In genomic region chr5:167951121-167951520, GRCh38 we compare ENCODE assay signal across 1 cellular context.
TF ChIP-seq lines count a peak whose summit lies in the region.

No MANE protein-coding gene starts in this region.

TF ChIP-seq in GM12878, 131 proteins besides CTCF, POLR2A, EP300 and RAD21 (continued from another document):
- TF ChIP-seq, protein P1, sequence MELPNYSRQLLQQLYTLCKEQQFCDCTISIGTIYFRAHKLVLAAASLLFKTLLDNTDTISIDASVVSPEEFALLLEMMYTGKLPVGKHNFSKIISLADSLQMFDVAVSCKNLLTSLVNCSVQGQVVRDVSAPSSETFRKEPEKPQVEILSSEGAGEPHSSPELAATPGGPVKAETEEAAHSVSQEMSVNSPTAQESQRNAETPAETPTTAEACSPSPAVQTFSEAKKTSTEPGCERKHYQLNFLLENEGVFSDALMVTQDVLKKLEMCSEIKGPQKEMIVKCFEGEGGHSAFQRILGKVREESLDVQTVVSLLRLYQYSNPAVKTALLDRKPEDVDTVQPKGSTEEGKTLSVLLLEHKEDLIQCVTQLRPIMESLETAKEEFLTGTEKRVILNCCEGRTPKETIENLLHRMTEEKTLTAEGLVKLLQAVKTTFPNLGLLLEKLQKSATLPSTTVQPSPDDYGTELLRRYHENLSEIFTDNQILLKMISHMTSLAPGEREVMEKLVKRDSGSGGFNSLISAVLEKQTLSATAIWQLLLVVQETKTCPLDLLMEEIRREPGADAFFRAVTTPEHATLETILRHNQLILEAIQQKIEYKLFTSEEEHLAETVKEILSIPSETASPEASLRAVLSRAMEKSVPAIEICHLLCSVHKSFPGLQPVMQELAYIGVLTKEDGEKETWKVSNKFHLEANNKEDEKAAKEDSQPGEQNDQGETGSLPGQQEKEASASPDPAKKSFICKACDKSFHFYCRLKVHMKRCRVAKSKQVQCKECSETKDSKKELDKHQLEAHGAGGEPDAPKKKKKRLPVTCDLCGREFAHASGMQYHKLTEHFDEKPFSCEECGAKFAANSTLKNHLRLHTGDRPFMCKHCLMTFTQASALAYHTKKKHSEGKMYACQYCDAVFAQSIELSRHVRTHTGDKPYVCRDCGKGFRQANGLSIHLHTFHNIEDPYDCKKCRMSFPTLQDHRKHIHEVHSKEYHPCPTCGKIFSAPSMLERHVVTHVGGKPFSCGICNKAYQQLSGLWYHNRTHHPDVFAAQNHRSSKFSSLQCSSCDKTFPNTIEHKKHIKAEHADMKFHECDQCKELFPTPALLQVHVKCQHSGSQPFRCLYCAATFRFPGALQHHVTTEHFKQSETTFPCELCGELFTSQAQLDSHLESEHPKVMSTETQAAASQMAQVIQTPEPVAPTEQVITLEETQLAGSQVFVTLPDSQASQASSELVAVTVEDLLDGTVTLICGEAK (IDR thresholded peaks at IDR 0.05; ENCODE audit: borderline replicate concordance), result no peak
- no peak for TF ChIP-seq SPI1 (IDR thresholded peaks at IDR 0.05; ENCODE audit: borderline replicate concordance, insufficient read depth, low read depth, low read length)
- TF ChIP-seq, protein P2, sequence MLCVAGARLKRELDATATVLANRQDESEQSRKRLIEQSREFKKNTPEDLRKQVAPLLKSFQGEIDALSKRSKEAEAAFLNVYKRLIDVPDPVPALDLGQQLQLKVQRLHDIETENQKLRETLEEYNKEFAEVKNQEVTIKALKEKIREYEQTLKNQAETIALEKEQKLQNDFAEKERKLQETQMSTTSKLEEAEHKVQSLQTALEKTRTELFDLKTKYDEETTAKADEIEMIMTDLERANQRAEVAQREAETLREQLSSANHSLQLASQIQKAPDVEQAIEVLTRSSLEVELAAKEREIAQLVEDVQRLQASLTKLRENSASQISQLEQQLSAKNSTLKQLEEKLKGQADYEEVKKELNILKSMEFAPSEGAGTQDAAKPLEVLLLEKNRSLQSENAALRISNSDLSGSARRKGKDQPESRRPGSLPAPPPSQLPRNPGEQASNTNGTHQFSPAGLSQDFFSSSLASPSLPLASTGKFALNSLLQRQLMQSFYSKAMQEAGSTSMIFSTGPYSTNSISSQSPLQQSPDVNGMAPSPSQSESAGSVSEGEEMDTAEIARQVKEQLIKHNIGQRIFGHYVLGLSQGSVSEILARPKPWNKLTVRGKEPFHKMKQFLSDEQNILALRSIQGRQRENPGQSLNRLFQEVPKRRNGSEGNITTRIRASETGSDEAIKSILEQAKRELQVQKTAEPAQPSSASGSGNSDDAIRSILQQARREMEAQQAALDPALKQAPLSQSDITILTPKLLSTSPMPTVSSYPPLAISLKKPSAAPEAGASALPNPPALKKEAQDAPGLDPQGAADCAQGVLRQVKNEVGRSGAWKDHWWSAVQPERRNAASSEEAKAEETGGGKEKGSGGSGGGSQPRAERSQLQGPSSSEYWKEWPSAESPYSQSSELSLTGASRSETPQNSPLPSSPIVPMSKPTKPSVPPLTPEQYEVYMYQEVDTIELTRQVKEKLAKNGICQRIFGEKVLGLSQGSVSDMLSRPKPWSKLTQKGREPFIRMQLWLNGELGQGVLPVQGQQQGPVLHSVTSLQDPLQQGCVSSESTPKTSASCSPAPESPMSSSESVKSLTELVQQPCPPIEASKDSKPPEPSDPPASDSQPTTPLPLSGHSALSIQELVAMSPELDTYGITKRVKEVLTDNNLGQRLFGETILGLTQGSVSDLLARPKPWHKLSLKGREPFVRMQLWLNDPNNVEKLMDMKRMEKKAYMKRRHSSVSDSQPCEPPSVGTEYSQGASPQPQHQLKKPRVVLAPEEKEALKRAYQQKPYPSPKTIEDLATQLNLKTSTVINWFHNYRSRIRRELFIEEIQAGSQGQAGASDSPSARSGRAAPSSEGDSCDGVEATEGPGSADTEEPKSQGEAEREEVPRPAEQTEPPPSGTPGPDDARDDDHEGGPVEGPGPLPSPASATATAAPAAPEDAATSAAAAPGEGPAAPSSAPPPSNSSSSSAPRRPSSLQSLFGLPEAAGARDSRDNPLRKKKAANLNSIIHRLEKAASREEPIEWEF (IDR thresholded peaks at IDR 0.05; ENCODE audit: insufficient replicate concordance, low read depth, low read length), result no peak
